In genomic region chr2:3102081-3102914, GRCh38 we compare ENCODE assay signal across 17 cellular contexts.
DNase-seq lines count a peak whose midpoint lies in the region; ATAC-seq and TF ChIP-seq lines count a peak whose summit lies in the region.
"Had no signal": no experiment of that assay in that cellular context is flagged by ENCODE, and none has a peak within 500 bp of the region (broad histone marks: within the 10 kb centered on the region; RNA-seq: fewer than 3 reads in every experiment).

No MANE protein-coding gene starts in this region.

- H3K36me3 Mint-ChIP-seq in stimulated activated effector memory CD8-positive, alpha-beta T cell treated with anti-CD3 and anti-CD28 coated beads, Interleukin-12 subunit alpha, Interleukin-12 subunit beta, amount 100 ng/mL, for 72 hours: no peaks in the 10 kb centered on the region
- H3K36me3 Mint-ChIP-seq: CD4-positive, CD25-positive, alpha-beta regulatory T cell had no signal

- ATAC-seq in left lobe of liver (no peak), GM19397 (IDR thresholded peaks at IDR 0.05; ENCODE audit: unreplicated experiment) (no peak)
- peak; percentile 4 for ATAC-seq in stimulated activated effector memory CD8-positive, alpha-beta T cell treated with anti-CD3 and anti-CD28 coated beads, Interleukin-12 subunit alpha, Interleukin-12 subunit beta, amount 100 ng/mL, for 72 hours

- no peaks in the 10 kb centered on the region for H3K9me3 ChIP-seq in colonic mucosa

- no peak overlapping the region for H3K4me3 Mint-ChIP-seq in stimulated activated effector memory CD8-positive, alpha-beta T cell treated with anti-CD3 and anti-CD28 coated beads, Interleukin-12 subunit alpha, Interleukin-12 subunit beta, amount 100 ng/mL, for 72 hours
- H3K4me3 Mint-ChIP-seq: CD4-positive, CD25-positive, alpha-beta regulatory T cell; HFFc6 had no signal

- H3K9ac ChIP-seq in colonic mucosa (ENCODE audit: low read depth in 2 of 2, low read length in 2 of 2): no peak overlapping the region

- DNase-seq in activated CD8-positive, alpha-beta memory T cell treated with anti-CD3 and anti-CD28 coated beads, Interleukin-2, amount 50 U/mL, for 48 hours: peak; percentile 30
- no peak for DNase-seq in activated CD8-positive, alpha-beta memory T cell treated with anti-CD3 and anti-CD28 coated beads, Interleukin-2, amount 50 U/mL, for 4 hours
- DNase-seq in left lobe of liver (ENCODE audit: low spot score) (peak; percentile 33), colonic mucosa (no peak), NCI-H510A treated with DMSO at 0.1 percent for 48 hours (lab: John Stamatoyannopoulos, UW) (no peak)
- DNase-seq in stimulated activated effector memory CD8-positive, alpha-beta T cell treated with anti-CD3 and anti-CD28 coated beads, Interleukin-12 subunit alpha, Interleukin-12 subunit beta, amount 100 ng/mL, for 72 hours (ENCODE audit: low spot score in 2 of 2): no peak
- DNase-seq: CD4-positive, CD25-positive, alpha-beta regulatory T cell; GOT3; HFFc6; MV-4-11; NCI-H1417 treated with DMSO at 0.1 percent for 48 hours; NCI-H2081 treated with DMSO at 0.1 percent for 48 hours; NCI-H2227 treated with DMSO at 0.1 percent for 48 hours; NCI-H526 treated with DMSO at 0.1 percent for 48 hours; OCI-M1 had no signal

- H3K4me1 Mint-ChIP-seq in stimulated activated effector memory CD8-positive, alpha-beta T cell treated with anti-CD3 and anti-CD28 coated beads, Interleukin-12 subunit alpha, Interleukin-12 subunit beta, amount 100 ng/mL, for 72 hours: no peaks in the 10 kb centered on the region
- H3K4me1 Mint-ChIP-seq: CD4-positive, CD25-positive, alpha-beta regulatory T cell had no signal

- H3K4me3 ChIP-seq in colonic mucosa: no peak overlapping the region

- H3K27ac Mint-ChIP-seq in stimulated activated effector memory CD8-positive, alpha-beta T cell treated with anti-CD3 and anti-CD28 coated beads, Interleukin-12 subunit alpha, Interleukin-12 subunit beta, amount 100 ng/mL, for 72 hours: no peak overlapping the region
- H3K27ac Mint-ChIP-seq: CD4-positive, CD25-positive, alpha-beta regulatory T cell; HFFc6 had no signal

- no peaks in the 10 kb centered on the region for H3K4me1 ChIP-seq in colonic mucosa

- H3K27me3 ChIP-seq in colonic mucosa: no peaks in the 10 kb centered on the region

- no peak for TF ChIP-seq CTCF in VCaP (conservative IDR thresholded peaks at IDR 0.05)
- TF ChIP-seq CTCF in colonic mucosa (IDR thresholded peaks at IDR 0.05): no peak

- H3K9me3 Mint-ChIP-seq in stimulated activated effector memory CD8-positive, alpha-beta T cell treated with anti-CD3 and anti-CD28 coated beads, Interleukin-12 subunit alpha, Interleukin-12 subunit beta, amount 100 ng/mL, for 72 hours: no peaks in the 10 kb centered on the region

- H3K27ac ChIP-seq in VCaP (peak overlapping the region; percentile 94), colonic mucosa (no peak overlapping the region)

- intact Hi-C loops in colonic mucosa (cut with DNase I): no loop called here

- no peaks in the 10 kb centered on the region for H3K36me3 ChIP-seq in colonic mucosa

Comparison
In these comparisons a context has a peak if more than half of its experiments do, and no peak if none do; other contexts are left out.
1. DNase-seq: peak in activated CD8-positive, alpha-beta memory T cell treated with anti-CD3 and anti-CD28 coated beads, Interleukin-2, amount 50 U/mL, for 48 hours (single experiment) and left lobe of liver (single experiment); none in activated CD8-positive, alpha-beta memory T cell treated with anti-CD3 and anti-CD28 coated beads, Interleukin-2, amount 50 U/mL, for 4 hours (single experiment), stimulated activated effector memory CD8-positive, alpha-beta T cell treated with anti-CD3 and anti-CD28 coated beads, Interleukin-12 subunit alpha, Interleukin-12 subunit beta, amount 100 ng/mL, for 72 hours (0 of 2), colonic mucosa (single experiment) and NCI-H510A treated with DMSO at 0.1 percent for 48 hours (single experiment).